Comparison of ENCODE assay signal across 34 cellular contexts in genomic region chr6:89916136-89916920, GRCh38. TPM values are rescaled to one million over a fixed set of nuclear protein-coding genes. Genes with fewer than 3 reads are reported as not detected.
"Had no signal": no experiment of that assay in that cellular context is flagged by ENCODE, and none has a peak within 500 bp of the region (broad histone marks: within the 10 kb centered on the region; RNA-seq: fewer than 3 reads in every experiment).

No MANE protein-coding gene starts in this region.

- H3K4me1 Mint-ChIP-seq: stimulated activated effector memory CD8-positive, alpha-beta T cell treated with anti-CD3 and anti-CD28 coated beads, Interleukin-12 subunit alpha, Interleukin-12 subunit beta, amount 100 ng/mL, for 72 hours; stimulated activated naive B cell treated with anti-CD40 and anti-IgM and Interleukin-4, amounts not matched to agents 10 μg/mL and 1 μg/mL and 100 μg/mL, for 72 hours had no signal

- H3K27me3 Mint-ChIP-seq: stimulated activated naive CD8-positive, alpha-beta T cell treated with anti-CD3 and anti-CD28 coated beads, Interleukin-15, amount 100 ng/mL, for 72 hours; stimulated activated naive CD8-positive, alpha-beta T cell treated with anti-CD3 and anti-CD28 coated beads, Interleukin-15, Interleukin-2, amounts not matched to agents 100 ng/mL and 50 ng/mL, for 24 hours; type B pancreatic cell had no signal

- H3K36me3 Mint-ChIP-seq: stimulated activated effector memory CD8-positive, alpha-beta T cell treated with anti-CD3 and anti-CD28 coated beads, Interleukin-12 subunit alpha, Interleukin-12 subunit beta, amount 100 ng/mL, for 72 hours; type B pancreatic cell had no signal

- H3K27ac Mint-ChIP-seq: stimulated activated effector memory CD8-positive, alpha-beta T cell treated with anti-CD3 and anti-CD28 coated beads, Interleukin-12 subunit alpha, Interleukin-12 subunit beta, amount 100 ng/mL, for 72 hours; stimulated activated memory B cell treated with anti-CD40 and anti-IgM and Interleukin-4, amounts not matched to agents 10 μg/mL and 1 μg/mL and 100 μg/mL, for 72 hours; stimulated activated naive B cell treated with anti-CD40 and anti-IgM and Interleukin-4, amounts not matched to agents 10 μg/mL and 1 μg/mL and 100 μg/mL, for 72 hours; stimulated activated naive CD8-positive, alpha-beta T cell treated with anti-CD3 and anti-CD28 coated beads, Interleukin-15, Interleukin-2, amounts not matched to agents 100 ng/mL and 50 ng/mL, for 24 hours; type B pancreatic cell had no signal

- H3K36me3 ChIP-seq: stomach, suprapubic skin, thoracic aorta, thyroid gland, tibial artery, tibial nerve, transverse colon, upper lobe of left lung, upper lobe of right lung, uterus, vagina had no signal

- ATAC-seq: stimulated activated effector memory CD8-positive, alpha-beta T cell treated with anti-CD3 and anti-CD28 coated beads, Interleukin-12 subunit alpha, Interleukin-12 subunit beta, amount 100 ng/mL, for 72 hours; stimulated activated memory B cell treated with anti-CD40 and anti-IgM and Interleukin-4, amounts not matched to agents 10 μg/mL and 1 μg/mL and 100 μg/mL, for 72 hours; stimulated activated naive B cell treated with anti-CD40 and anti-IgM and Interleukin-4, amounts not matched to agents 10 μg/mL and 1 μg/mL and 100 μg/mL, for 72 hours; stimulated activated naive CD8-positive, alpha-beta T cell treated with anti-CD3 and anti-CD28 coated beads, Interleukin-15, amount 100 ng/mL, for 72 hours; stimulated activated naive CD8-positive, alpha-beta T cell treated with anti-CD3 and anti-CD28 coated beads, Interleukin-15, Interleukin-2, amounts not matched to agents 100 U/mL and 50 U/mL, for 24 hours had no signal

- DNase-seq: stimulated activated CD4-positive, alpha-beta T cell treated with anti-CD3 and anti-CD28 coated beads, Interleukin-2, amount 100 ng/mL, for 48 hours; stimulated activated CD4-positive, alpha-beta T cell treated with anti-CD3 and anti-CD28 coated beads, Interleukin-4, amount 100 ng/mL, for 1 hour; stimulated activated CD4-positive, alpha-beta T cell treated with anti-CD3 and anti-CD28 coated beads, Interleukin-4, amount 100 ng/mL, for 24 hours; stimulated activated CD4-positive, alpha-beta T cell treated with anti-CD3 and anti-CD28 coated beads, Interleukin-4, amount 100 ng/mL, for 4 hours; stimulated activated CD8-positive, alpha-beta memory T cell treated with anti-CD3 and anti-CD28 coated beads, Interleukin-4, amount 100 ng/mL, for 48 hours; stimulated activated naive B cell treated with anti-CD40 and anti-IgM and Interleukin-4, amounts not matched to agents 10 μg/mL and 1 μg/mL and 100 μg/mL, for 72 hours; stimulated activated naive CD4-positive, alpha-beta T cell; stimulated activated naive CD4-positive, alpha-beta T cell treated with Interleukin-2 at 50 U/mL for 16 hours; stimulated activated naive CD8-positive, alpha-beta T cell treated with anti-CD3 and anti-CD28 coated beads, Interleukin-15, amount 100 ng/mL, for 72 hours; stimulated activated naive CD8-positive, alpha-beta T cell treated with anti-CD3 and anti-CD28 coated beads, Interleukin-15, Interleukin-2, amounts not matched to agents 100 U/mL and 50 U/mL, for 24 hours; stomach; substantia nigra; testis; thyroid gland; tibial artery; transverse colon; trophoblast cell; upper lobe of left lung; upper lobe of right lung; uterus had no signal

- H3K9me3 ChIP-seq: testis, thyroid gland, upper lobe of right lung, vagina had no signal

- FAIRE-seq: urothelium cell line had no signal

- H3K27me3 ChIP-seq: stomach, suprapubic skin, testis, thyroid gland, tibial nerve, transverse colon, upper lobe of left lung, upper lobe of right lung, uterus, vagina had no signal

- H3K4me3 ChIP-seq: stomach, suprapubic skin, testis, thoracic aorta, thyroid gland, tibial artery, tibial nerve, transverse colon, upper lobe of left lung, upper lobe of right lung, uterus, vagina had no signal

- H3K4me1 ChIP-seq: stomach, suprapubic skin, testis, thyroid gland, tibial artery, tibial nerve, transverse colon, upper lobe of left lung, upper lobe of right lung, uterus, vagina had no signal

- H3K4me3 Mint-ChIP-seq: stimulated activated effector memory CD8-positive, alpha-beta T cell treated with anti-CD3 and anti-CD28 coated beads, Interleukin-12 subunit alpha, Interleukin-12 subunit beta, amount 100 ng/mL, for 72 hours; stimulated activated memory B cell treated with anti-CD40 and anti-IgM and Interleukin-4, amounts not matched to agents 10 μg/mL and 1 μg/mL and 100 μg/mL, for 72 hours; stimulated activated naive B cell treated with anti-CD40 and anti-IgM and Interleukin-4, amounts not matched to agents 10 μg/mL and 1 μg/mL and 100 μg/mL, for 72 hours; stimulated activated naive CD8-positive, alpha-beta T cell treated with anti-CD3 and anti-CD28 coated beads, Interleukin-15, amount 100 ng/mL, for 72 hours; stimulated activated naive CD8-positive, alpha-beta T cell treated with anti-CD3 and anti-CD28 coated beads, Interleukin-15, Interleukin-2, amounts not matched to agents 100 ng/mL and 50 ng/mL, for 24 hours; type B pancreatic cell had no signal

- H3K27ac ChIP-seq: stomach, suprapubic skin, testis, thoracic aorta, thyroid gland, tibial artery, tibial nerve, transverse colon, upper lobe of left lung, upper lobe of right lung, uterus, vagina had no signal

RNA-seq across cellular contexts. Expression of gene GJA10, which starts 22.1 kb away (rescaled TPM):
- total RNA-seq: stomach, subcutaneous adipose tissue, suprapubic skin, temporal lobe, thoracic aorta, thyroid gland, tibial nerve, transverse colon, upper lobe of left lung, upper lobe of right lung, ureter, urinary bladder, uterus, vagina had no signal
- polyA plus RNA-seq: stomach, thymus, urinary bladder had no signal
